1 cellular context compared by ENCODE assay signal in genomic region chr1:116465845-116466685, GRCh38.
A peak's percentile ranks its signal among the peaks of the same experiment; 100 is the strongest.
TF ChIP-seq lines count a peak whose summit lies in the region.

No MANE protein-coding gene starts in this region.

TF ChIP-seq in HepG2, 621 proteins besides CTCF, POLR2A, EP300 and RAD21 (continued from another document and continues in another):
- TF ChIP-seq ZNF318 (CRISPR knock-in tag; IDR thresholded peaks at IDR 0.05) (no peak), POLR2AphosphoS5 (IDR thresholded peaks at IDR 0.05; ENCODE audit: low read depth, low read length) (peak; percentile 83), ZNF331 (CRISPR knock-in tag; IDR thresholded peaks at IDR 0.05) (no peak; the same call in 1 of the 2 replicates), ZNF431 (CRISPR knock-in tag; IDR thresholded peaks at IDR 0.05; ENCODE audit: borderline replicate concordance, low read depth) (no peak), ZNF446 (CRISPR knock-in tag; IDR thresholded peaks at IDR 0.05) (no peak), ZBTB26 (CRISPR knock-in tag; IDR thresholded peaks at IDR 0.05; ENCODE audit: borderline replicate concordance) (peak; percentile 52; the same call in 1 of the 2 replicates), ZNF143 (CRISPR knock-in tag; IDR thresholded peaks at IDR 0.05) (peak; percentile 40; the same call in 1 of the 2 replicates), CHD2 (IDR thresholded peaks at IDR 0.05; ENCODE audit: low read depth, low read length) (no peak), ELF4 (CRISPR knock-in tag; IDR thresholded peaks at IDR 0.05; ENCODE audit: borderline replicate concordance) (no peak), NFE2L2 (IDR thresholded peaks at IDR 0.05; ENCODE audit: low read length) (no peak), SCMH1 (CRISPR knock-in tag; IDR thresholded peaks at IDR 0.05; ENCODE audit: borderline replicate concordance) (no peak), MAFG (CRISPR knock-in tag; IDR thresholded peaks at IDR 0.05) (no peak), NFKBIZ (CRISPR knock-in tag; IDR thresholded peaks at IDR 0.05) (no peak), FOXJ3 (CRISPR knock-in tag; IDR thresholded peaks at IDR 0.05; ENCODE audit: borderline replicate concordance) (peak; percentile 94; the same call in 1 of the 2 replicates), ZNF737 (CRISPR knock-in tag; IDR thresholded peaks at IDR 0.05; ENCODE audit: borderline replicate concordance) (no peak), SKIL (CRISPR knock-in tag; IDR thresholded peaks at IDR 0.05; ENCODE audit: borderline replicate concordance) (peak; percentile 87), ZNF142 (CRISPR knock-in tag; IDR thresholded peaks at IDR 0.05) (peak; percentile 84; the same call in 1 of the 2 replicates), ZIK1 (CRISPR knock-in tag; IDR thresholded peaks at IDR 0.05; ENCODE audit: borderline replicate concordance, low read depth) (peak; percentile 49; the same call in 1 of the 2 replicates), KDM1A (CRISPR knock-in tag; IDR thresholded peaks at IDR 0.05) (no peak), ZNF674 (CRISPR knock-in tag; IDR thresholded peaks at IDR 0.05; ENCODE audit: low read depth) (no peak), HMGXB4 (CRISPR knock-in tag; IDR thresholded peaks at IDR 0.05; ENCODE audit: borderline replicate concordance in 1 of 2, low read depth in 1 of 2) (peak; percentile 32 to 55; a peak in 3 of 4 replicates), MYC (CRISPR knock-in tag; IDR thresholded peaks at IDR 0.05; ENCODE audit: borderline replicate concordance) (peak; percentile 77; the same call in 1 of the 2 replicates), ZFP82 (CRISPR knock-in tag; IDR thresholded peaks at IDR 0.05; ENCODE audit: borderline replicate concordance) (no peak), ZFYVE20 (CRISPR knock-in tag; IDR thresholded peaks at IDR 0.05; ENCODE audit: borderline replicate concordance, low read depth) (no peak), NPAS2 (CRISPR knock-in tag; IDR thresholded peaks at IDR 0.05; ENCODE audit: borderline replicate concordance) (no peak), RCOR2 (CRISPR knock-in tag; IDR thresholded peaks at IDR 0.05) (peak; percentile 64), YEATS2 (CRISPR knock-in tag; IDR thresholded peaks at IDR 0.05; ENCODE audit: borderline replicate concordance) (peak; percentile 61), TEAD2 (CRISPR knock-in tag; IDR thresholded peaks at IDR 0.05) (no peak), ZNF629 (CRISPR knock-in tag; conservative IDR thresholded peaks at IDR 0.05) (0 out of 2 replicates have a peak, but pooled peaks have one; percentile 23), RBFOX2 (IDR thresholded peaks at IDR 0.05; ENCODE audit: low read depth, low read length) (no peak), ZSCAN29 (CRISPR knock-in tag; conservative IDR thresholded peaks at IDR 0.05) (no peak), ISL2 (CRISPR knock-in tag; IDR thresholded peaks at IDR 0.05) (peak; percentile 77), KLF13 (CRISPR knock-in tag; IDR thresholded peaks at IDR 0.05) (no peak), ZFY (CRISPR knock-in tag; IDR thresholded peaks at IDR 0.05) (peak; percentile 89), ZNF550 (CRISPR knock-in tag; IDR thresholded peaks at IDR 0.05; ENCODE audit: borderline replicate concordance) (0 out of 2 replicates have a peak, but pooled peaks have one; percentile 54), ZSCAN9 (CRISPR knock-in tag; IDR thresholded peaks at IDR 0.05; ENCODE audit: borderline replicate concordance) (peak; percentile 79), DDIT3 (CRISPR knock-in tag; IDR thresholded peaks at IDR 0.05) (no peak), FOXP4 (CRISPR knock-in tag; IDR thresholded peaks at IDR 0.05) (peak; percentile 93), ZNF224 (CRISPR knock-in tag; IDR thresholded peaks at IDR 0.05) (0 out of 2 replicates have a peak, but pooled peaks have one; percentile 41), ISX (CRISPR knock-in tag; conservative IDR thresholded peaks at IDR 0.05) (no peak), ZFP37 (CRISPR knock-in tag; IDR thresholded peaks at IDR 0.05; ENCODE audit: borderline replicate concordance) (0 out of 2 replicates have a peak, but pooled peaks have one; percentile 67)
